ENCODE assay signal across 18 cellular contexts in genomic region chr13:23777571-23777870, GRCh38.
A peak's percentile ranks its signal among the peaks of the same experiment; 100 is the strongest.
DNase-seq lines count a peak whose midpoint lies in the region; ATAC-seq and TF ChIP-seq lines count a peak whose summit lies in the region.
"Had no signal": no experiment of that assay in that cellular context is flagged by ENCODE, and none has a peak within 500 bp of the region (broad histone marks: within the 10 kb centered on the region; RNA-seq: fewer than 3 reads in every experiment).

No MANE protein-coding gene starts in this region.

- no peaks in the 10 kb centered on the region for H3K79me2 ChIP-seq in OCI-LY3 (ENCODE audit: low read length)

- peaks cover 8% of the 10 kb centered on the region for H3K4me1 Mint-ChIP-seq in activated CD4-positive, alpha-beta T cell treated with anti-CD3 and anti-CD28 coated beads, Interleukin-2, amount 10 ng/mL, durations not matched to agents 24 days and 14 days

- 0 out of 2 replicates have a peak overlapping the region, but pooled peaks have one; percentile 8 for H3K9ac ChIP-seq in OCI-LY3 (ENCODE audit: low read length)
- H3K9ac ChIP-seq: KMS-11 had no signal

- peaks cover 24% of the 10 kb centered on the region for H3K4me1 ChIP-seq in OCI-LY3 (ENCODE audit: low read length)
- H3K4me1 ChIP-seq: ascending aorta, SJCRH30 had no signal

- intact Hi-C loops in activated CD4-positive, alpha-beta T cell treated with anti-CD3 and anti-CD28 coated beads, Interleukin-2, amount 10 ng/mL, durations not matched to agents 24 days and 14 days (cut with micrococcal nuclease) = no loop called here

- H3K4me2 ChIP-seq in OCI-LY3 (ENCODE audit: low read length) = peak overlapping the region; percentile 67
- H3K4me2 ChIP-seq: KMS-11 had no signal

- no peak overlapping the region for H2AFZ ChIP-seq in OCI-LY3 (ENCODE audit: low read depth, low read length)

- H3K4me3 ChIP-seq in OCI-LY3 (ENCODE audit: low read length) = peak overlapping the region; percentile 31
- H3K4me3 ChIP-seq: ascending aorta, SJCRH30 had no signal

- H3K9me3 Mint-ChIP-seq in activated CD4-positive, alpha-beta T cell treated with anti-CD3 and anti-CD28 coated beads, Interleukin-2, amount 10 ng/mL, durations not matched to agents 24 days and 14 days = peaks cover 6% of the 10 kb centered on the region
- H3K9me3 Mint-ChIP-seq: activated T-cell treated with anti-CD3 and anti-CD28 coated beads, Interleukin-2, amount 50 U/mL, for 24 hours; stimulated activated effector memory CD8-positive, alpha-beta T cell treated with anti-CD3 and anti-CD28 coated beads, Interleukin-12 subunit alpha, Interleukin-12 subunit beta, amount 100 ng/mL, for 72 hours had no signal

- ATAC-seq in GM18858 (IDR thresholded peaks at IDR 0.05; ENCODE audit: unreplicated experiment) (peak; percentile 24), GM21447 (IDR thresholded peaks at IDR 0.05; ENCODE audit: unreplicated experiment) (peak; percentile 14), HG02981 (IDR thresholded peaks at IDR 0.05; ENCODE audit: unreplicated experiment) (peak; percentile 27), HG03025 (IDR thresholded peaks at IDR 0.05; ENCODE audit: low FRiP score, unreplicated experiment) (no peak)
- ATAC-seq: stimulated activated effector memory CD8-positive, alpha-beta T cell treated with anti-CD3 and anti-CD28 coated beads, Interleukin-12 subunit alpha, Interleukin-12 subunit beta, amount 100 ng/mL, for 72 hours had no signal

- no peaks in the 10 kb centered on the region for H3K27me3 Mint-ChIP-seq in activated CD4-positive, alpha-beta T cell treated with anti-CD3 and anti-CD28 coated beads, Interleukin-2, amount 10 ng/mL, durations not matched to agents 24 days and 14 days
- H3K27me3 Mint-ChIP-seq: activated T-cell treated with anti-CD3 and anti-CD28 coated beads, Interleukin-2, amount 50 U/mL, for 24 hours had no signal

- H3K9me3 ChIP-seq in OCI-LY3 (ENCODE audit: insufficient read depth, low read length) = no peaks in the 10 kb centered on the region
- H3K9me3 ChIP-seq: ascending aorta, SJCRH30 had no signal

- no peak overlapping the region for H3K27ac Mint-ChIP-seq in activated CD4-positive, alpha-beta T cell treated with anti-CD3 and anti-CD28 coated beads, Interleukin-2, amount 10 ng/mL, durations not matched to agents 24 days and 14 days
- H3K27ac Mint-ChIP-seq: activated T-cell treated with anti-CD3 and anti-CD28 coated beads, Interleukin-2, amount 50 U/mL, for 24 hours; HFFc6; stimulated activated effector memory CD8-positive, alpha-beta T cell treated with anti-CD3 and anti-CD28 coated beads, Interleukin-12 subunit alpha, Interleukin-12 subunit beta, amount 100 ng/mL, for 72 hours had no signal

- no peaks in the 10 kb centered on the region for H3K27me3 ChIP-seq in OCI-LY3 (ENCODE audit: low read depth, low read length)
- H3K27me3 ChIP-seq: ascending aorta, SJCRH30 had no signal

- no peak overlapping the region for H3K27ac ChIP-seq in OCI-LY3 (ENCODE audit: low read length)
- H3K27ac ChIP-seq: ascending aorta, KMS-11, SJCRH30 had no signal

- no peak overlapping the region for H3K4me3 Mint-ChIP-seq in activated CD4-positive, alpha-beta T cell treated with anti-CD3 and anti-CD28 coated beads, Interleukin-2, amount 10 ng/mL, durations not matched to agents 24 days and 14 days
- H3K4me3 Mint-ChIP-seq: activated T-cell treated with anti-CD3 and anti-CD28 coated beads, Interleukin-2, amount 50 U/mL, for 24 hours; HFFc6; stimulated activated effector memory CD8-positive, alpha-beta T cell treated with anti-CD3 and anti-CD28 coated beads, Interleukin-12 subunit alpha, Interleukin-12 subunit beta, amount 100 ng/mL, for 72 hours had no signal

- no peaks in the 10 kb centered on the region for H3K36me3 Mint-ChIP-seq in activated CD4-positive, alpha-beta T cell treated with anti-CD3 and anti-CD28 coated beads, Interleukin-2, amount 10 ng/mL, durations not matched to agents 24 days and 14 days (ENCODE audit: low read depth)
- H3K36me3 Mint-ChIP-seq: stimulated activated effector memory CD8-positive, alpha-beta T cell treated with anti-CD3 and anti-CD28 coated beads, Interleukin-12 subunit alpha, Interleukin-12 subunit beta, amount 100 ng/mL, for 72 hours had no signal

- no peak for TF ChIP-seq CTCF in OCI-LY3 (IDR thresholded peaks at IDR 0.05; ENCODE audit: low read depth, low read length)

- H3K36me3 ChIP-seq in OCI-LY3 (replicated peaks; ENCODE audit: low read depth, low read length) = no peaks in the 10 kb centered on the region
- H3K36me3 ChIP-seq: ascending aorta, SJCRH30 had no signal

- DNase-seq in stimulated activated CD4-positive, alpha-beta T cell treated with anti-CD3 and anti-CD28 coated beads, Interleukin-1b, Interleukin-23, amount 100 ng/mL, for 48 hours = no peak
- DNase-seq in DMS 273 treated with DMSO at 0.1 percent for 48 hours (lab: John Stamatoyannopoulos, UW) = no peak
- DNase-seq in activated CD4-positive, alpha-beta T cell treated with anti-CD3 and anti-CD28 coated beads, Interleukin-2, amount 10 ng/mL, durations not matched to agents 24 days and 14 days = no peak
- DNase-seq: activated T-cell treated with anti-CD3 and anti-CD28 coated beads, Interleukin-2, amount 50 U/mL, for 24 hours; DMS79; HFFc6; NCI-H187; NCI-H774; posterior cingulate gyrus; SJCRH30 had no signal

- no peaks in the 10 kb centered on the region for H4K20me1 ChIP-seq in OCI-LY3 (ENCODE audit: insufficient read depth, low read length)
